In genomic region chr16:31452631-31453106, GRCh38 we compare ENCODE assay signal across 1 cellular context.
TF ChIP-seq lines count a peak whose summit lies in the region.

No MANE protein-coding gene starts in this region.

TF ChIP-seq in GM23338, 12 proteins besides CTCF, POLR2A, EP300 and RAD21 (continued from another document):
- TF ChIP-seq, protein P1, sequence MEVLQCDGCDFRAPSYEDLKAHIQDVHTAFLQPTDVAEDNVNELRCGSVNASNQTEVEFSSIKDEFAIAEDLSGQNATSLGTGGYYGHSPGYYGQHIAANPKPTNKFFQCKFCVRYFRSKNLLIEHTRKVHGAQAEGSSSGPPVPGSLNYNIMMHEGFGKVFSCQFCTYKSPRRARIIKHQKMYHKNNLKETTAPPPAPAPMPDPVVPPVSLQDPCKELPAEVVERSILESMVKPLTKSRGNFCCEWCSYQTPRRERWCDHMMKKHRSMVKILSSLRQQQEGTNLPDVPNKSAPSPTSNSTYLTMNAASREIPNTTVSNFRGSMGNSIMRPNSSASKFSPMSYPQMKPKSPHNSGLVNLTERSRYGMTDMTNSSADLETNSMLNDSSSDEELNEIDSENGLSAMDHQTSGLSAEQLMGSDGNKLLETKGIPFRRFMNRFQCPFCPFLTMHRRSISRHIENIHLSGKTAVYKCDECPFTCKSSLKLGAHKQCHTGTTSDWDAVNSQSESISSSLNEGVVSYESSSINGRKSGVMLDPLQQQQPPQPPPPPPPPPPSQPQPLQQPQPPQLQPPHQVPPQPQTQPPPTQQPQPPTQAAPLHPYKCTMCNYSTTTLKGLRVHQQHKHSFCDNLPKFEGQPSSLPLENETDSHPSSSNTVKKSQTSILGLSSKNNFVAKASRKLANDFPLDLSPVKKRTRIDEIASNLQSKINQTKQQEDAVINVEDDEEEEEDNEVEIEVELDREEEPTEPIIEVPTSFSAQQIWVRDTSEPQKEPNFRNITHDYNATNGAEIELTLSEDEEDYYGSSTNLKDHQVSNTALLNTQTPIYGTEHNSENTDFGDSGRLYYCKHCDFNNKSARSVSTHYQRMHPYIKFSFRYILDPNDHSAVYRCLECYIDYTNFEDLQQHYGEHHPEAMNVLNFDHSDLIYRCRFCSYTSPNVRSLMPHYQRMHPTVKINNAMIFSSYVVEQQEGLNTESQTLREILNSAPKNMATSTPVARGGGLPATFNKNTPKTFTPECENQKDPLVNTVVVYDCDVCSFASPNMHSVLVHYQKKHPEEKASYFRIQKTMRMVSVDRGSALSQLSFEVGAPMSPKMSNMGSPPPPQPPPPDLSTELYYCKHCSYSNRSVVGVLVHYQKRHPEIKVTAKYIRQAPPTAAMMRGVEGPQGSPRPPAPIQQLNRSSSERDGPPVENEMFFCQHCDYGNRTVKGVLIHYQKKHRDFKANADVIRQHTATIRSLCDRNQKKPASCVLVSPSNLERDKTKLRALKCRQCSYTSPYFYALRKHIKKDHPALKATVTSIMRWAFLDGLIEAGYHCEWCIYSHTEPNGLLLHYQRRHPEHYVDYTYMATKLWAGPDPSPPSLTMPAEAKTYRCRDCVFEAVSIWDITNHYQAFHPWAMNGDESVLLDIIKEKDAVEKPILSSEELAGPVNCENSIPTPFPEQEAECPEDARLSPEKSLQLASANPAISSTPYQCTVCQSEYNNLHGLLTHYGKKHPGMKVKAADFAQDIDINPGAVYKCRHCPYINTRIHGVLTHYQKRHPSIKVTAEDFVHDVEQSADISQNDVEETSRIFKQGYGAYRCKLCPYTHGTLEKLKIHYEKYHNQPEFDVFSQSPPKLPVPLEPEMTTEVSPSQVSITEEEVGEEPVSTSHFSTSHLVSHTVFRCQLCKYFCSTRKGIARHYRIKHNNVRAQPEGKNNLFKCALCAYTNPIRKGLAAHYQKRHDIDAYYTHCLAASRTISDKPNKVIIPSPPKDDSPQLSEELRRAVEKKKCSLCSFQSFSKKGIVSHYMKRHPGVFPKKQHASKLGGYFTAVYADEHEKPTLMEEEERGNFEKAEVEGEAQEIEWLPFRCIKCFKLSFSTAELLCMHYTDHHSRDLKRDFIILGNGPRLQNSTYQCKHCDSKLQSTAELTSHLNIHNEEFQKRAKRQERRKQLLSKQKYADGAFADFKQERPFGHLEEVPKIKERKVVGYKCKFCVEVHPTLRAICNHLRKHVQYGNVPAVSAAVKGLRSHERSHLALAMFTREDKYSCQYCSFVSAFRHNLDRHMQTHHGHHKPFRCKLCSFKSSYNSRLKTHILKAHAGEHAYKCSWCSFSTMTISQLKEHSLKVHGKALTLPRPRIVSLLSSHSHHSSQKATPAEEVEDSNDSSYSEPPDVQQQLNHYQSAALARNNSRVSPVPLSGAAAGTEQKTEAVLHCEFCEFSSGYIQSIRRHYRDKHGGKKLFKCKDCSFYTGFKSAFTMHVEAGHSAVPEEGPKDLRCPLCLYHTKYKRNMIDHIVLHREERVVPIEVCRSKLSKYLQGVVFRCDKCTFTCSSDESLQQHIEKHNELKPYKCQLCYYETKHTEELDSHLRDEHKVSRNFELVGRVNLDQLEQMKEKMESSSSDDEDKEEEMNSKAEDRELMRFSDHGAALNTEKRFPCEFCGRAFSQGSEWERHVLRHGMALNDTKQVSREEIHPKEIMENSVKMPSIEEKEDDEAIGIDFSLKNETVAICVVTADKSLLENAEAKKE (CRISPR knock-in tag; IDR thresholded peaks at IDR 0.05), result no peak
